ENCODE assay signal across 10 cellular contexts in genomic region chr7:137953043-137953691, GRCh38. TPM values are rescaled to one million over a fixed set of nuclear protein-coding genes. Genes with fewer than 3 reads are reported as not detected.
DNase-seq lines count a peak whose midpoint lies in the region; ATAC-seq and TF ChIP-seq lines count a peak whose summit lies in the region.
"Had no signal": no experiment of that assay in that cellular context is flagged by ENCODE, and none has a peak within 500 bp of the region (broad histone marks: within the 10 kb centered on the region; RNA-seq: fewer than 3 reads in every experiment).

No MANE protein-coding gene starts in this region.

- H3K36me3 ChIP-seq in PC-9 (ENCODE audit: low read depth) (no peaks in the 10 kb centered on the region; the same call in 1 of the 2 replicates), esophagus squamous epithelium (peaks cover 0 to 5% (median 0%) of the 10 kb centered on the region in 3 donors), prostate gland (no peaks in the 10 kb centered on the region)

- peak overlapping the region; percentile 73 for H3K4me2 ChIP-seq in PC-9

- H3K4me1 Mint-ChIP-seq in activated naive CD8-positive, alpha-beta T cell treated with anti-CD3 and anti-CD28 coated beads for 36 hours: peaks cover 5% of the 10 kb centered on the region

- no peak overlapping the region for H3K27ac Mint-ChIP-seq in activated naive CD8-positive, alpha-beta T cell treated with anti-CD3 and anti-CD28 coated beads for 36 hours
- H3K27ac Mint-ChIP-seq: activated T-helper 1 cell treated with anti-CD3 and anti-CD28 coated beads, Interleukin-12 subunit alpha, Interleukin-12 subunit beta, Interleukin-2, Interleukin-4 antibody, amounts not matched to agents 30 ng/mL and 10 ng/mL and 1 ng/mL, durations not matched to agents 14 hours and 24 hours and 36 hours had no signal

- H2AFZ ChIP-seq in PC-9: no peak overlapping the region

- H3K9me3 ChIP-seq in PC-9 (ENCODE audit: insufficient read depth, low read depth) (no peaks in the 10 kb centered on the region), esophagus squamous epithelium (no peaks in the 10 kb centered on the region), prostate gland (no peaks in the 10 kb centered on the region)

- H3K4me3 Mint-ChIP-seq in activated naive CD8-positive, alpha-beta T cell treated with anti-CD3 and anti-CD28 coated beads for 36 hours: no peak overlapping the region
- H3K4me3 Mint-ChIP-seq: activated T-helper 1 cell treated with anti-CD3 and anti-CD28 coated beads, Interleukin-12 subunit alpha, Interleukin-12 subunit beta, Interleukin-2, Interleukin-4 antibody, amounts not matched to agents 30 ng/mL and 10 ng/mL and 1 ng/mL, durations not matched to agents 14 hours and 24 hours and 36 hours had no signal

- H3K27me3 ChIP-seq in PC-9 (ENCODE audit: insufficient read depth, low read depth) (no peaks in the 10 kb centered on the region), esophagus squamous epithelium (no peaks in the 10 kb centered on the region), prostate gland (replicated peaks; ENCODE audit: insufficient read depth) (no peaks in the 10 kb centered on the region)

- peaks cover 39% of the 10 kb centered on the region for H3F3A ChIP-seq in PC-9 (ENCODE audit: insufficient read depth, low read depth)

- DNase-seq in D341Med (ENCODE audit: low spot score) (peak; percentile 44), PC-9 (peak in 1 of 2 experiments; percentile 75), esophagus squamous epithelium (lab: John Stamatoyannopoulos, UW) (no peak), prostate gland (ENCODE audit: low spot score) (no peak), pons (ENCODE audit: low spot score) (no peak), SW480 (ENCODE audit: low spot score) (no peak)
- DNase-seq in activated naive CD8-positive, alpha-beta T cell treated with anti-CD3 and anti-CD28 coated beads for 36 hours: no peak
- DNase-seq: GDM1 had no signal

- peaks cover 10% of the 10 kb centered on the region for H3K36me3 Mint-ChIP-seq in activated naive CD8-positive, alpha-beta T cell treated with anti-CD3 and anti-CD28 coated beads for 36 hours

- POLR2A ChIA-PET in PC-9 (lab: Charles Lee; ENCODE audit: unreplicated experiment): interaction anchor here (0.5 to 0.9 kb wide), 3 partner anchors 26 to 509 kb away, joined by 3 to 6 read pairs (median 5); partner anchors contain the start of gene CREB3L2

- BruUV-seq in PC-9 (replicated peaks; lab: Mats Ljungman, UMichigan): no TSS peak

- no peak for TF ChIP-seq CTCF in PC-9 (conservative IDR thresholded peaks at IDR 0.05)
- TF ChIP-seq CTCF in esophagus squamous epithelium (IDR thresholded peaks at IDR 0.05): no peak
- TF ChIP-seq CTCF in prostate gland (IDR thresholded peaks at IDR 0.05): no peak

- H3K9me3 Mint-ChIP-seq in activated naive CD8-positive, alpha-beta T cell treated with anti-CD3 and anti-CD28 coated beads for 36 hours: no peaks in the 10 kb centered on the region
- H3K9me3 Mint-ChIP-seq: activated T-helper 1 cell treated with anti-CD3 and anti-CD28 coated beads, Interleukin-12 subunit alpha, Interleukin-12 subunit beta, Interleukin-2, Interleukin-4 antibody, amounts not matched to agents 30 ng/mL and 10 ng/mL and 1 ng/mL, durations not matched to agents 14 hours and 24 hours and 36 hours had no signal

- no peak for ATAC-seq in HG03045 (IDR thresholded peaks at IDR 0.05; ENCODE audit: unreplicated experiment)

- H3K4me1 ChIP-seq in PC-9 (replicated peaks; ENCODE audit: insufficient read depth): peaks cover 69% of the 10 kb centered on the region
- H3K4me1 ChIP-seq in esophagus squamous epithelium: peaks cover 14 to 78% (median 34%) of the 10 kb centered on the region in 3 donors
- peaks cover 26% of the 10 kb centered on the region for H3K4me1 ChIP-seq in prostate gland (replicated peaks)

- H3K27ac ChIP-seq in PC-9 (peak overlapping the region; percentile 90), esophagus squamous epithelium (peak overlapping the region; percentile 60 to 83 (median 80)), prostate gland (peak overlapping the region; percentile 20 to 56)

- H3K79me2 ChIP-seq in PC-9 (ENCODE audit: low read depth): peaks cover 75% of the 10 kb centered on the region

- peak overlapping the region; percentile 21; the same call in 1 of the 2 replicates for H3K4me3 ChIP-seq in PC-9
- peak overlapping the region in 1 of 4 donors; percentile 3 for H3K4me3 ChIP-seq in esophagus squamous epithelium
- no peak overlapping the region for H3K4me3 ChIP-seq in prostate gland

- H3K27me3 Mint-ChIP-seq in activated naive CD8-positive, alpha-beta T cell treated with anti-CD3 and anti-CD28 coated beads for 36 hours: no peaks in the 10 kb centered on the region

- TF ChIP-seq POLR2A in esophagus squamous epithelium (IDR thresholded peaks at IDR 0.05): no peak
- TF ChIP-seq POLR2A in prostate gland (IDR thresholded peaks at IDR 0.05): no peak

- intact Hi-C loops in PC-9 (cut with micrococcal nuclease; ENCODE audit: unreplicated experiment) (no loop called here), esophagus squamous epithelium (cut with DNase I) (no loop called here), prostate gland (cut with DNase I) (loop anchor here (5.0 kb wide), 1 partner anchor 34 kb away; no protein-coding TSS in a partner anchor)

- 58 to 61% methylated on average over 8 of the region's 8 CpGs for WGBS in esophagus squamous epithelium, 2 donors
- 61% methylated on average over 8 of the region's 8 CpGs for WGBS in prostate gland

- no peaks in the 10 kb centered on the region for H3K9me2 ChIP-seq in PC-9 (ENCODE audit: insufficient read depth)

- no peaks in the 10 kb centered on the region for H4K20me1 ChIP-seq in PC-9 (ENCODE audit: insufficient read depth)

- CTCF ChIA-PET in PC-9 (lab: Charles Lee): interaction anchor here (0.6 kb wide), 1 partner anchor 48 kb away, joined by 5 read pairs; no protein-coding TSS in a partner anchor

RNA-seq across cellular contexts. Expression of gene CREB3L2, which starts 48.7 kb away (rescaled TPM):
- total RNA-seq in PC-9 (2021) (41.2 and 41.9 TPM in 2 replicates), esophagus squamous epithelium (10 to 100 TPM; 14.9 to 21.9 (median 17.3) TPM), prostate gland (10 to 100 TPM; 34.1 to 42.0 TPM)
- total RNA-seq in activated naive CD8-positive, alpha-beta T cell treated with anti-CD3 and anti-CD28 coated beads for 36 hours: 10 to 100 TPM; 20.4 to 21.8 TPM

Comparison
In these comparisons a context has a peak if more than half of its experiments do, and no peak if none do; other contexts are left out.
1. H3K27ac ChIP-seq: peak in every context shown above with its lines; median percentile 90 in PC-9; 80 in esophagus squamous epithelium; 38 in prostate gland.